ENCODE assay signal across 1 cellular context in genomic region chr11:126433989-126434949, GRCh38.
TF ChIP-seq lines count a peak whose summit lies in the region.

No MANE protein-coding gene starts in this region.

TF ChIP-seq in IMR-90, 13 proteins besides CTCF, POLR2A, EP300 and RAD21 (continued from another document):
- TF ChIP-seq USF2 (IDR thresholded peaks at IDR 0.05; ENCODE audit: low read depth, low read length) (no peak), BHLHE40 (IDR thresholded peaks at IDR 0.05; ENCODE audit: low read depth, low read length) (no peak)
- TF ChIP-seq, protein P1, sequence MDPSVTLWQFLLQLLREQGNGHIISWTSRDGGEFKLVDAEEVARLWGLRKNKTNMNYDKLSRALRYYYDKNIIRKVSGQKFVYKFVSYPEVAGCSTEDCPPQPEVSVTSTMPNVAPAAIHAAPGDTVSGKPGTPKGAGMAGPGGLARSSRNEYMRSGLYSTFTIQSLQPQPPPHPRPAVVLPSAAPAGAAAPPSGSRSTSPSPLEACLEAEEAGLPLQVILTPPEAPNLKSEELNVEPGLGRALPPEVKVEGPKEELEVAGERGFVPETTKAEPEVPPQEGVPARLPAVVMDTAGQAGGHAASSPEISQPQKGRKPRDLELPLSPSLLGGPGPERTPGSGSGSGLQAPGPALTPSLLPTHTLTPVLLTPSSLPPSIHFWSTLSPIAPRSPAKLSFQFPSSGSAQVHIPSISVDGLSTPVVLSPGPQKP (IDR thresholded peaks at IDR 0.05; ENCODE audit: borderline replicate concordance, low read depth, low read length): no peak
